Comparison of ENCODE assay signal across 18 cellular contexts in genomic region chr1:77899647-77900320, GRCh38. TPM values are rescaled to one million over a fixed set of nuclear protein-coding genes. Genes with fewer than 3 reads are reported as not detected.
DNase-seq lines count a peak whose midpoint lies in the region; ATAC-seq and TF ChIP-seq lines count a peak whose summit lies in the region.
"Had no signal": no experiment of that assay in that cellular context is flagged by ENCODE, and none has a peak within 500 bp of the region (broad histone marks: within the 10 kb centered on the region; RNA-seq: fewer than 3 reads in every experiment).

No MANE protein-coding gene starts in this region.

- DNase-seq in HFFc6 = no peak
- DNase-seq in choroid plexus epithelial cell (ENCODE audit: low read depth) = peak; percentile 36
- no peak for DNase-seq in left ventricle myocardium inferior
- DNase-seq in psoas muscle = no peak
- no peak for DNase-seq in Kasumi-1 (lab: John Stamatoyannopoulos, UW)
- DNase-seq in activated naive CD4-positive, alpha-beta T cell treated with anti-CD3 and anti-CD28 coated beads, Interleukin-2, amount 50 U/mL, for 72 hours (ENCODE audit: low spot score in 2 of 2) = no peak
- no peak for DNase-seq in ascending aorta (ENCODE audit: low spot score in 2 of 2)
- DNase-seq: activated T-cell treated with anti-CD3 and anti-CD28 coated beads, Interleukin-2, amount 50 U/mL, for 1 hour; esophagus squamous epithelium; MV-4-11; NCI-H187 treated with DMSO at 0.1 percent for 48 hours had no signal

- peaks cover 4% of the 10 kb centered on the region for H3K9me3 Mint-ChIP-seq in HFFc6
- no peaks in the 10 kb centered on the region for H3K9me3 Mint-ChIP-seq in activated naive CD4-positive, alpha-beta T cell treated with anti-CD3 and anti-CD28 coated beads, Interleukin-2, amount 50 U/mL, for 72 hours
- H3K9me3 Mint-ChIP-seq: activated CD4-positive, alpha-beta memory T cell treated with anti-CD3 and anti-CD28 coated beads for 36 hours; activated naive CD4-positive, alpha-beta T cell treated with anti-CD3 and anti-CD28 coated beads, Interleukin-2, amount 50 U/mL, for 24 hours had no signal

- 48 to 63% (median 50%) methylated on average over 4 of the region's 4 CpGs for WGBS in psoas muscle, 3 donors

- intact Hi-C loops in left ventricle myocardium inferior (cut with micrococcal nuclease) (loop anchor here (5.0 kb wide), 1 partner anchor 72 kb away; no protein-coding TSS in a partner anchor), psoas muscle (cut with DNase I) (loop anchor here (2.0 to 5.0 kb wide), 2 partner anchors 72 to 75 kb away; no protein-coding TSS in a partner anchor), ascending aorta (cut with DNase I) (no loop called here)

- H3K27ac ChIP-seq in left ventricle myocardium inferior (replicated peaks) (peak overlapping the region; percentile 72), psoas muscle (peak overlapping the region; percentile 81), ascending aorta (peak overlapping the region in 1 of 2 donors; percentile 19)
- H3K27ac ChIP-seq: neutrophil, vagina had no signal

- H3K36me3 Mint-ChIP-seq in HFFc6 (ENCODE audit: low read depth) = peaks cover 29% of the 10 kb centered on the region
- H3K36me3 Mint-ChIP-seq in activated naive CD4-positive, alpha-beta T cell treated with anti-CD3 and anti-CD28 coated beads, Interleukin-2, amount 50 U/mL, for 72 hours = no peaks in the 10 kb centered on the region
- H3K36me3 Mint-ChIP-seq: activated CD4-positive, alpha-beta memory T cell treated with anti-CD3 and anti-CD28 coated beads for 36 hours; activated naive CD4-positive, alpha-beta T cell treated with anti-CD3 and anti-CD28 coated beads, Interleukin-2, amount 50 U/mL, for 24 hours had no signal

- H3K9me3 ChIP-seq in left ventricle myocardium inferior (replicated peaks) = no peaks in the 10 kb centered on the region
- no peaks in the 10 kb centered on the region for H3K9me3 ChIP-seq in psoas muscle
- H3K9me3 ChIP-seq in ascending aorta = peaks cover 0 to 5% of the 10 kb centered on the region in 2 donors
- H3K9me3 ChIP-seq: esophagus squamous epithelium, HAP-1, neutrophil, vagina had no signal

- no peaks in the 10 kb centered on the region for H3K27me3 ChIP-seq in left ventricle myocardium inferior (ENCODE audit: low read depth)
- no peaks in the 10 kb centered on the region for H3K27me3 ChIP-seq in psoas muscle (ENCODE audit: insufficient read depth in 3 of 3, low read length in 2 of 3)
- no peaks in the 10 kb centered on the region for H3K27me3 ChIP-seq in ascending aorta
- H3K27me3 ChIP-seq: esophagus squamous epithelium, neutrophil, vagina had no signal

- H3K4me3 Mint-ChIP-seq in HFFc6 = no peak overlapping the region
- H3K4me3 Mint-ChIP-seq: activated CD4-positive, alpha-beta memory T cell treated with anti-CD3 and anti-CD28 coated beads for 36 hours; activated naive CD4-positive, alpha-beta T cell treated with anti-CD3 and anti-CD28 coated beads, Interleukin-2, amount 50 U/mL, for 24 hours; brain had no signal

- H3K4me1 ChIP-seq in left ventricle myocardium inferior (peaks cover 57% of the 10 kb centered on the region), psoas muscle (peaks cover 44% of the 10 kb centered on the region), ascending aorta (peaks cover 0 to 7% of the 10 kb centered on the region in 2 donors)
- H3K4me1 ChIP-seq: HAP-1, vagina had no signal

- H3K4me3 ChIP-seq in choroid plexus epithelial cell (ENCODE audit: low read depth, low read length) = no peak overlapping the region
- peak overlapping the region; percentile 48 for H3K4me3 ChIP-seq in left ventricle myocardium inferior
- peak overlapping the region; percentile 51 for H3K4me3 ChIP-seq in psoas muscle
- peak overlapping the region in 1 of 2 donors; percentile 36 for H3K4me3 ChIP-seq in ascending aorta
- H3K4me3 ChIP-seq: HAP-1, vagina had no signal

- peak; percentile 51 to 76 (median 68) for ATAC-seq in psoas muscle
- no peak for ATAC-seq in GM21717 (IDR thresholded peaks at IDR 0.05; ENCODE audit: unreplicated experiment)
- ATAC-seq in activated naive CD4-positive, alpha-beta T cell treated with anti-CD3 and anti-CD28 coated beads, Interleukin-2, amount 50 U/mL, for 72 hours = no peak

- H3K27me3 Mint-ChIP-seq in HFFc6 (ENCODE audit: insufficient read depth) = no peaks in the 10 kb centered on the region
- H3K27me3 Mint-ChIP-seq: activated CD4-positive, alpha-beta memory T cell treated with anti-CD3 and anti-CD28 coated beads for 36 hours; activated naive CD4-positive, alpha-beta T cell treated with anti-CD3 and anti-CD28 coated beads, Interleukin-2, amount 50 U/mL, for 24 hours; brain had no signal

- TF ChIP-seq CTCF in HFFc6 (IDR thresholded peaks at IDR 0.05) (no peak), choroid plexus epithelial cell (conservative IDR thresholded peaks at IDR 0.05; ENCODE audit: low read depth, low read length) (no peak), left ventricle myocardium inferior (IDR thresholded peaks at IDR 0.05; ENCODE audit: borderline replicate concordance) (no peak), psoas muscle (IDR thresholded peaks at IDR 0.05) (no peak), ascending aorta (IDR thresholded peaks at IDR 0.05) (no peak)

- peaks cover 44% of the 10 kb centered on the region for H3K4me1 Mint-ChIP-seq in HFFc6 (ENCODE audit: low read depth)
- H3K4me1 Mint-ChIP-seq: activated naive CD4-positive, alpha-beta T cell treated with anti-CD3 and anti-CD28 coated beads, Interleukin-2, amount 50 U/mL, for 24 hours; brain had no signal

- H3K36me3 ChIP-seq in left ventricle myocardium inferior = peaks cover 19% of the 10 kb centered on the region
- H3K36me3 ChIP-seq in psoas muscle (ENCODE audit: insufficient read depth in 1 of 2, low read depth in 1 of 2) = peaks cover 0 to 19% of the 10 kb centered on the region in 2 donors
- peaks cover 18 to 28% of the 10 kb centered on the region in 2 donors for H3K36me3 ChIP-seq in ascending aorta
- H3K36me3 ChIP-seq: esophagus squamous epithelium, HAP-1, neutrophil, vagina had no signal

- peak overlapping the region; percentile 1; the same call in 1 of the 2 replicates for H3K27ac Mint-ChIP-seq in HFFc6
- no peak overlapping the region for H3K27ac Mint-ChIP-seq in activated naive CD4-positive, alpha-beta T cell treated with anti-CD3 and anti-CD28 coated beads, Interleukin-2, amount 50 U/mL, for 72 hours
- H3K27ac Mint-ChIP-seq: activated CD4-positive, alpha-beta memory T cell treated with anti-CD3 and anti-CD28 coated beads for 36 hours; activated naive CD4-positive, alpha-beta T cell treated with anti-CD3 and anti-CD28 coated beads, Interleukin-2, amount 50 U/mL, for 24 hours; brain had no signal

RNA-seq across cellular contexts. Expression of gene NEXN, which starts 11.4 kb away (rescaled TPM):
- 10 to 100 TPM; 51.9 to 64.6 (median 56.5) TPM for total RNA-seq in HFFc6 (2021; fragmentation: NEBNext Ultra II Directional; extraction: Animal tissue kit (Norgen Biotek cat#: 25700))
- total RNA-seq in left ventricle myocardium inferior = 391 TPM
- total RNA-seq in psoas muscle = 100 to 1,000 TPM; 161 to 541 (median 362) TPM
- polyA plus RNA-seq in psoas muscle = 100 to 1,000 TPM in 2 of 3 donors, 10 to 100 TPM in 1; 31.6 to 497 (median 321) TPM
- 1 to 10 TPM; 1.3 to 1.6 TPM for total RNA-seq in activated naive CD4-positive, alpha-beta T cell treated with anti-CD3 and anti-CD28 coated beads, Interleukin-2, amount 50 U/mL, for 72 hours
- total RNA-seq in ascending aorta = 38.2 TPM

Comparison
In these comparisons a context has a peak if more than half of its experiments do, and no peak if none do; other contexts are left out.
1. ATAC-seq: peak in psoas muscle (4 of 4); none in GM21717 (single experiment) and activated naive CD4-positive, alpha-beta T cell treated with anti-CD3 and anti-CD28 coated beads, Interleukin-2, amount 50 U/mL, for 72 hours (0 of 2).
2. RNA of gene NEXN, which starts 11.4 kb away (total RNA-seq): 161 to 541 TPM in psoas muscle, 391 TPM in left ventricle myocardium inferior (single experiment), 51.9 to 64.6 TPM in HFFc6 and 38.2 TPM in ascending aorta (single experiment); 1.3 to 1.6 TPM in activated naive CD4-positive, alpha-beta T cell treated with anti-CD3 and anti-CD28 coated beads, Interleukin-2, amount 50 U/mL, for 72 hours; every median in the first group is over 10 times any median in the second.